ENCODE assay signal across 12 cellular contexts in genomic region chr4:42078184-42078801, GRCh38.
DNase-seq lines count a peak whose midpoint lies in the region; ATAC-seq and TF ChIP-seq lines count a peak whose summit lies in the region.
"Had no signal": no experiment of that assay in that cellular context is flagged by ENCODE, and none has a peak within 500 bp of the region (broad histone marks: within the 10 kb centered on the region; RNA-seq: fewer than 3 reads in every experiment).

No MANE protein-coding gene starts in this region.

- H3K27me3 ChIP-seq in WERI-Rb-1 (ENCODE audit: insufficient read depth, low read depth, severe bottlenecking), result no peaks in the 10 kb centered on the region
- H3K27me3 ChIP-seq: breast epithelium had no signal

- POLR2A ChIA-PET in GM10248 (lab: Yijun Ruan, JAX), result no interaction called here

- H3K27ac ChIP-seq in WERI-Rb-1, result no peak overlapping the region
- H3K27ac ChIP-seq: breast epithelium had no signal

- H3K9me3 ChIP-seq in WERI-Rb-1 (ENCODE audit: severe bottlenecking), result no peaks in the 10 kb centered on the region
- H3K9me3 ChIP-seq: breast epithelium, HAP-1 had no signal

- CTCF ChIA-PET in GM10248 (lab: Yijun Ruan, JAX), result no interaction called here

- H3K4me3 ChIP-seq in WERI-Rb-1 (ENCODE audit: low read depth, low read length), result no peak overlapping the region
- H3K4me3 ChIP-seq: breast epithelium, HAP-1 had no signal

- peak; percentile 63 for DNase-seq in GM10248 (ENCODE audit: extremely low spot score)
- no peak for DNase-seq in GM19240 (ENCODE audit: insufficient read length, low spot score)
- DNase-seq in NCI-H2196 (lab: John Stamatoyannopoulos, UW; ENCODE audit: unreplicated experiment), result no peak
- DNase-seq in WERI-Rb-1, result no peak
- no peak for DNase-seq in HuH-7 (ENCODE audit: low spot score)
- DNase-seq: Kasumi-1, posterior cingulate gyrus had no signal

- peaks cover 6% of the 10 kb centered on the region for H3K36me3 ChIP-seq in WERI-Rb-1
- H3K36me3 ChIP-seq: breast epithelium had no signal

- peak; percentile 86 for ATAC-seq in GM19043 (IDR thresholded peaks at IDR 0.05; ENCODE audit: low read depth, unreplicated experiment)
- peak; percentile 79 for ATAC-seq in GM21825 (IDR thresholded peaks at IDR 0.05; ENCODE audit: unreplicated experiment)
- peak; percentile 78 for ATAC-seq in HG03139 (IDR thresholded peaks at IDR 0.05; ENCODE audit: unreplicated experiment)

- TF ChIP-seq CTCF in GM10248 (IDR thresholded peaks at IDR 0.05; ENCODE audit: control extremely low read depth, extremely low read depth, low read depth, missing control alignments), result no peak
- TF ChIP-seq CTCF in WERI-Rb-1 (IDR thresholded peaks at IDR 0.05; ENCODE audit: low read depth, low read length), result no peak
